8 cellular contexts compared by ENCODE assay signal in genomic region chr11:77557553-77557952, GRCh38. TPM values are rescaled to one million over a fixed set of nuclear protein-coding genes. Genes with fewer than 3 reads are reported as not detected.
DNase-seq lines count a peak whose midpoint lies in the region; ATAC-seq, FAIRE-seq and TF ChIP-seq lines count a peak whose summit lies in the region.

No MANE protein-coding gene starts in this region.

- H3K4me3 ChIP-seq in mammary epithelial cell (replicated peaks in 1 of 3; ENCODE audit: insufficient read depth in 1 of 3, low read depth in 2 of 3, low read length in 3 of 3) (no peak overlapping the region), trophoblast cell (ENCODE audit: low read depth, low read length) (no peak overlapping the region)
- no peak overlapping the region for H3K4me3 ChIP-seq in CD8-positive, alpha-beta T cell (ENCODE audit: low read depth, low read length)

- CTCF ChIA-PET in mammary epithelial cell (lab: Charles Lee; ENCODE audit: low non-redundant PET), result no interaction called here
- CTCF ChIA-PET in CD8-positive, alpha-beta T cell (lab: Charles Lee), result interaction anchor here (1.0 kb wide), 1 partner anchor 10 kb away, joined by 6 read pairs; no protein-coding TSS in a partner anchor

- H3K4me1 ChIP-seq in mammary epithelial cell (ENCODE audit: insufficient read depth, low read length), result peaks cover 20% of the 10 kb centered on the region
- H3K4me1 ChIP-seq in trophoblast cell (ENCODE audit: control insufficient read depth in 1 of 2, insufficient read depth in 2 of 2, low read length in 2 of 2), result peaks cover 6% of the 10 kb centered on the region in 2 experiments
- no peaks in the 10 kb centered on the region for H3K4me1 ChIP-seq in CD8-positive, alpha-beta T cell (ENCODE audit: insufficient read depth, low read length)

- no peak for ATAC-seq in CD8-positive, alpha-beta T cell

- no peak overlapping the region for H2BK120ac ChIP-seq in trophoblast cell (ENCODE audit: insufficient read depth, low read length, poor library complexity)

- H3K4me2 ChIP-seq in mammary epithelial cell (ENCODE audit: insufficient read depth, low read depth, low read length) (no peak overlapping the region), trophoblast cell (ENCODE audit: low read length) (no peak overlapping the region)

- no peaks in the 10 kb centered on the region for H4K20me1 ChIP-seq in mammary epithelial cell (ENCODE audit: insufficient read depth, low read length)

- no peak overlapping the region for H3K4ac ChIP-seq in trophoblast cell (ENCODE audit: low read depth, low read length)

- H3K18ac ChIP-seq in trophoblast cell (ENCODE audit: low read length), result no peak overlapping the region

- H3K4me1 Mint-ChIP-seq in CD8-positive, alpha-beta T cell (ENCODE audit: low read depth), result no peaks in the 10 kb centered on the region

- DNase-seq in NCI-H510A treated with DMSO at 0.1 percent for 48 hours (lab: John Stamatoyannopoulos, UW) (peak; percentile 28), NCI-H510A (lab: John Stamatoyannopoulos, UW) (no peak), NCI-H128 (lab: John Stamatoyannopoulos, UW; ENCODE audit: unreplicated experiment) (peak; percentile 10), mammary epithelial cell (no peak), trophoblast cell (peak; percentile 14 to 28), HTR-8/SVneo (ENCODE audit: insufficient read length, low spot score) (no peak)
- no peak for DNase-seq in stimulated activated CD4-positive, alpha-beta T cell treated with anti-CD3 and anti-CD28 coated beads, Interleukin-4, amount 100 ng/mL, for 24 hours
- no peak for DNase-seq in CD8-positive, alpha-beta T cell

- peaks cover 3% of the 10 kb centered on the region for H3K9me3 ChIP-seq in mammary epithelial cell (replicated peaks; ENCODE audit: insufficient read depth, low read length)
- peaks cover 1% of the 10 kb centered on the region for H3K9me3 ChIP-seq in trophoblast cell (ENCODE audit: insufficient read depth, low read depth, low read length)
- H3K9me3 ChIP-seq in CD8-positive, alpha-beta T cell (ENCODE audit: low read length), result no peaks in the 10 kb centered on the region

- no peak overlapping the region for H3K4me3 Mint-ChIP-seq in CD8-positive, alpha-beta T cell

- H4K12ac ChIP-seq in trophoblast cell (ENCODE audit: low read depth, low read length), result no peak overlapping the region

- no TSS peak for BruUV-seq in mammary epithelial cell (replicated peaks; lab: Mats Ljungman, UMichigan)

- H3K27me3 ChIP-seq in mammary epithelial cell (ENCODE audit: insufficient read depth, low read length), result no peaks in the 10 kb centered on the region
- no peaks in the 10 kb centered on the region for H3K27me3 ChIP-seq in trophoblast cell (ENCODE audit: insufficient read depth, low read length)
- no peaks in the 10 kb centered on the region for H3K27me3 ChIP-seq in CD8-positive, alpha-beta T cell (ENCODE audit: insufficient read depth, low read length)

- no peak overlapping the region for H4K91ac ChIP-seq in trophoblast cell (ENCODE audit: low read depth, low read length)

- intact Hi-C loops in mammary epithelial cell (cut with micrococcal nuclease), result loop anchor here (5.0 kb wide), 2 partner anchors 60 to 510 kb away; no protein-coding TSS in a partner anchor
- intact Hi-C loops in CD8-positive, alpha-beta T cell (cut with DNase I, micrococcal nuclease), result no loop called here

- H3K14ac ChIP-seq in trophoblast cell (ENCODE audit: low read length), result no peak overlapping the region

- in situ Hi-C loops in mammary epithelial cell (cut with MboI; ENCODE audit: low sequenced_read_pairs in 2 of 2), result no loop called here

- dilution Hi-C loops in mammary epithelial cell (cut with HindIII; ENCODE audit: low sequenced_read_pairs), result loop anchor here (5.0 to 10.0 kb wide), 2 partner anchors 85 to 353 kb away; partner anchors contain the start of gene PAK1

- WGBS in mammary epithelial cell (ENCODE audit: low coverage, missing lambda C conversion rate), result 81% methylated on average over 5 of the region's 5 CpGs
- no CpG with 5 or more reads among the region's 5 CpGs for WGBS in trophoblast cell (ENCODE audit: extremely low coverage, insufficient coverage, insufficient read length)

- H3K27me3 Mint-ChIP-seq in CD8-positive, alpha-beta T cell (ENCODE audit: low read depth), result no peaks in the 10 kb centered on the region

- H2BK12ac ChIP-seq in trophoblast cell (ENCODE audit: low read length), result no peak overlapping the region

- no peaks in the 10 kb centered on the region for H3K36me3 Mint-ChIP-seq in CD8-positive, alpha-beta T cell

- H3K23ac ChIP-seq in trophoblast cell (ENCODE audit: low read length), result no peak overlapping the region

- no peak for FAIRE-seq in HTR-8/SVneo (lab: Jason Lieb, UNC)

- H3K9me3 Mint-ChIP-seq in CD8-positive, alpha-beta T cell, result no peaks in the 10 kb centered on the region

- H2AK5ac ChIP-seq in trophoblast cell (ENCODE audit: low read length), result no peak overlapping the region

- H3K36me3 ChIP-seq in mammary epithelial cell (ENCODE audit: insufficient read depth, low read length), result no peaks in the 10 kb centered on the region
- no peaks in the 10 kb centered on the region for H3K36me3 ChIP-seq in trophoblast cell (ENCODE audit: control insufficient read depth in 1 of 2, insufficient read depth in 2 of 2, low read length in 2 of 2)
- no peaks in the 10 kb centered on the region for H3K36me3 ChIP-seq in CD8-positive, alpha-beta T cell (ENCODE audit: insufficient read depth, low read length)

- H3K27ac Mint-ChIP-seq in CD8-positive, alpha-beta T cell, result no peak overlapping the region

- no peak overlapping the region for H3K9ac ChIP-seq in mammary epithelial cell (ENCODE audit: insufficient read depth, low read length)
- no peak overlapping the region for H3K9ac ChIP-seq in trophoblast cell (ENCODE audit: low read length)

- no peaks in the 10 kb centered on the region for H3K79me1 ChIP-seq in trophoblast cell (ENCODE audit: low read length)

- POLR2A ChIA-PET in CD8-positive, alpha-beta T cell (lab: Charles Lee), result no interaction called here

- peak; percentile 16 to 18 for TF ChIP-seq CTCF in mammary epithelial cell (conservative IDR thresholded peaks at IDR 0.05 in 1 of 2, IDR thresholded peaks at IDR 0.05 in 1 of 2; ENCODE audit: extremely low read depth in 1 of 2, insufficient read depth in 1 of 2, low read depth in 1 of 2, low read length in 2 of 2)
- TF ChIP-seq CTCF in CD8-positive, alpha-beta T cell (IDR thresholded peaks at IDR 0.05), result no peak

- H3K27ac ChIP-seq in mammary epithelial cell (ENCODE audit: insufficient read depth, low read depth, low read length) (no peak overlapping the region), trophoblast cell (ENCODE audit: low read depth, low read length) (no peak overlapping the region)
- H3K27ac ChIP-seq in CD8-positive, alpha-beta T cell (ENCODE audit: low read depth, low read length), result no peak overlapping the region

- H2BK5ac ChIP-seq in trophoblast cell (ENCODE audit: low read depth, low read length, poor library complexity), result no peak overlapping the region

- H3K79me2 ChIP-seq in mammary epithelial cell (ENCODE audit: insufficient read depth, low read length), result no peaks in the 10 kb centered on the region
- no peaks in the 10 kb centered on the region for H3K79me2 ChIP-seq in trophoblast cell (ENCODE audit: control insufficient read depth, insufficient read depth, low read length, poor library complexity)

- no peak overlapping the region for H2AFZ ChIP-seq in mammary epithelial cell (ENCODE audit: low read depth, low read length)
- H2AFZ ChIP-seq in trophoblast cell (ENCODE audit: insufficient read depth, low read length, poor library complexity), result no peak overlapping the region

- H4K8ac ChIP-seq in trophoblast cell (ENCODE audit: low read depth, low read length), result no peak overlapping the region

RNA-seq across cellular contexts. Expression of gene AQP11, which starts 32.2 kb away (rescaled TPM):
- total RNA-seq in mammary epithelial cell, result under 1 TPM; 0.14 to 0.67 TPM
- 0.11 TPM for polyA plus RNA-seq in mammary epithelial cell
- polyA minus RNA-seq in mammary epithelial cell, result not detected
- 3.9 and 4.0 TPM in 2 replicates for polyA plus RNA-seq in trophoblast cell (2013)
- total RNA-seq in CD8-positive, alpha-beta T cell, result under 1 TPM; 0.24 to 0.31 TPM

Comparison
In these comparisons a context has a peak if more than half of its experiments do, and no peak if none do; other contexts are left out.
1. DNase-seq: peak in NCI-H510A treated with DMSO at 0.1 percent for 48 hours (single experiment), NCI-H128 (single experiment) and trophoblast cell (2 of 2); none in NCI-H510A (single experiment), mammary epithelial cell (single experiment), HTR-8/SVneo (single experiment), stimulated activated CD4-positive, alpha-beta T cell treated with anti-CD3 and anti-CD28 coated beads, Interleukin-4, amount 100 ng/mL, for 24 hours (single experiment) and CD8-positive, alpha-beta T cell (0 of 7).